In genomic region chr13:102845289-102845629, GRCh38 we compare ENCODE assay signal across 8 cellular contexts. TPM values are rescaled to one million over a fixed set of nuclear protein-coding genes. Genes with fewer than 3 reads are reported as not detected.
DNase-seq lines count a peak whose midpoint lies in the region; ATAC-seq and TF ChIP-seq lines count a peak whose summit lies in the region.

No MANE protein-coding gene starts in this region.

- peaks cover 36% of the 10 kb centered on the region for H3K4me1 Mint-ChIP-seq in activated CD4-positive, alpha-beta memory T cell treated with anti-CD3 and anti-CD28 coated beads, Interleukin-2, amount 10 ng/mL, durations not matched to agents 7 days and 5 days

- H3K36me3 Mint-ChIP-seq in activated CD4-positive, alpha-beta memory T cell treated with anti-CD3 and anti-CD28 coated beads, Interleukin-2, amount 10 ng/mL, durations not matched to agents 7 days and 5 days (ENCODE audit: low read depth): peaks cover 20% of the 10 kb centered on the region

- H3K4me1 ChIP-seq in iPS-15b (ENCODE audit: control insufficient read depth, insufficient read depth, low read length): no peaks in the 10 kb centered on the region
- H3K4me1 ChIP-seq in stomach smooth muscle (ENCODE audit: control insufficient read depth, insufficient read depth, low read length): peaks cover 10% of the 10 kb centered on the region

- CTCF ChIA-PET in activated CD4-positive, alpha-beta memory T cell treated with anti-CD3 and anti-CD28 coated beads, Interleukin-2, amount 10 ng/mL, durations not matched to agents 7 days and 5 days (lab: Charles Lee): interaction anchor here (0.6 to 4.9 kb wide), 13 partner anchors 25 to 1070 kb away, joined by 3 to 113 read pairs (median 6); partner anchors contain the start of genes TEX30 and TPP2

- H3K9ac ChIP-seq in iPS-15b (ENCODE audit: low read depth, low read length) (peak overlapping the region; percentile 90), stomach smooth muscle (ENCODE audit: low read length in 2 of 2) (peak overlapping the region; percentile 89 to 97)

- no peaks in the 10 kb centered on the region for H3K27me3 ChIP-seq in iPS-15b (ENCODE audit: control insufficient read depth, insufficient read depth, low read length)
- no peaks in the 10 kb centered on the region for H3K27me3 ChIP-seq in stomach smooth muscle (ENCODE audit: control insufficient read depth in 1 of 2, insufficient read depth in 2 of 2, low read length in 2 of 2)

- no peak for TF ChIP-seq POLR2A in erythroblast (IDR thresholded peaks at IDR 0.05; ENCODE audit: low read length)

- H3K4me3 ChIP-seq in iPS-15b (ENCODE audit: low read depth, low read length) (peak overlapping the region; percentile 91), stomach smooth muscle (ENCODE audit: low read length in 2 of 2) (peak overlapping the region; percentile 90 to 99)

- H3K27ac Mint-ChIP-seq in activated CD4-positive, alpha-beta memory T cell treated with anti-CD3 and anti-CD28 coated beads, Interleukin-2, amount 10 ng/mL, durations not matched to agents 7 days and 5 days: peak overlapping the region; percentile 98

- no peaks in the 10 kb centered on the region for H3K27me3 Mint-ChIP-seq in activated CD4-positive, alpha-beta memory T cell treated with anti-CD3 and anti-CD28 coated beads, Interleukin-2, amount 10 ng/mL, durations not matched to agents 7 days and 5 days

- ATAC-seq in GM19023 (IDR thresholded peaks at IDR 0.05; ENCODE audit: unreplicated experiment): peak; percentile 28
- ATAC-seq in HG02973 (IDR thresholded peaks at IDR 0.05; ENCODE audit: unreplicated experiment): peak; percentile 12

- no peaks in the 10 kb centered on the region for H3K9me3 ChIP-seq in iPS-15b (ENCODE audit: control insufficient read depth, insufficient read depth, low read length)
- no peaks in the 10 kb centered on the region for H3K9me3 ChIP-seq in stomach smooth muscle (ENCODE audit: control insufficient read depth in 2 of 2, low read length in 2 of 2)

- no peak for DNase-seq in activated CD4-positive, alpha-beta memory T cell treated with anti-CD3 and anti-CD28 coated beads, Interleukin-2, amount 10 ng/mL, durations not matched to agents 7 days and 5 days
- DNase-seq in COLO668 (lab: John Stamatoyannopoulos, UW; ENCODE audit: unreplicated experiment) (no peak), DMS79 treated with DMSO at 0.1 percent for 48 hours (lab: John Stamatoyannopoulos, UW) (no peak), erythroblast (lab: John Stamatoyannopoulos, UW) (no peak)

- H3K9me3 Mint-ChIP-seq in activated CD4-positive, alpha-beta memory T cell treated with anti-CD3 and anti-CD28 coated beads, Interleukin-2, amount 10 ng/mL, durations not matched to agents 7 days and 5 days: no peaks in the 10 kb centered on the region

- H3K36me3 ChIP-seq in iPS-15b (ENCODE audit: control insufficient read depth, insufficient read depth, low read length) (no peaks in the 10 kb centered on the region), stomach smooth muscle (ENCODE audit: control insufficient read depth in 2 of 2, insufficient read depth in 2 of 2, low read length in 2 of 2) (no peaks in the 10 kb centered on the region)

- POLR2A ChIA-PET in activated CD4-positive, alpha-beta memory T cell treated with anti-CD3 and anti-CD28 coated beads, Interleukin-2, amount 10 ng/mL, durations not matched to agents 7 days and 5 days (lab: Charles Lee): interaction anchor here (0.6 to 5.8 kb wide), 38 partner anchors 8 to 451 kb away, joined by 3 to 342 read pairs (median 6); partner anchors contain the start of genes BIVM, POGLUT2, TEX30 and TPP2

- peak overlapping the region; percentile 96 for H3K27ac ChIP-seq in stomach smooth muscle (ENCODE audit: low read length)

- peak overlapping the region; percentile 99 for H3K4me3 Mint-ChIP-seq in activated CD4-positive, alpha-beta memory T cell treated with anti-CD3 and anti-CD28 coated beads, Interleukin-2, amount 10 ng/mL, durations not matched to agents 7 days and 5 days

RNA-seq across cellular contexts. Expression of gene ERCC5, which starts 0.6 kb away (rescaled TPM):
- total RNA-seq in activated CD4-positive, alpha-beta memory T cell treated with anti-CD3 and anti-CD28 coated beads, Interleukin-2, amount 10 ng/mL, durations not matched to agents 7 days and 5 days: 10 to 100 TPM; 82.3 to 89.9 TPM

RNA-seq across cellular contexts. Expression of gene BIVM, which starts 46.3 kb away (rescaled TPM):
- total RNA-seq in activated CD4-positive, alpha-beta memory T cell treated with anti-CD3 and anti-CD28 coated beads, Interleukin-2, amount 10 ng/mL, durations not matched to agents 7 days and 5 days: 10 to 100 TPM; 28.8 to 32.1 TPM

RNA-seq across cellular contexts. Expression of gene POGLUT2, which starts 46.5 kb away (rescaled TPM):
- 10 to 100 TPM; 10.4 to 10.5 TPM for total RNA-seq in activated CD4-positive, alpha-beta memory T cell treated with anti-CD3 and anti-CD28 coated beads, Interleukin-2, amount 10 ng/mL, durations not matched to agents 7 days and 5 days
